8 cellular contexts compared by ENCODE assay signal in the genomic region with DNA sequence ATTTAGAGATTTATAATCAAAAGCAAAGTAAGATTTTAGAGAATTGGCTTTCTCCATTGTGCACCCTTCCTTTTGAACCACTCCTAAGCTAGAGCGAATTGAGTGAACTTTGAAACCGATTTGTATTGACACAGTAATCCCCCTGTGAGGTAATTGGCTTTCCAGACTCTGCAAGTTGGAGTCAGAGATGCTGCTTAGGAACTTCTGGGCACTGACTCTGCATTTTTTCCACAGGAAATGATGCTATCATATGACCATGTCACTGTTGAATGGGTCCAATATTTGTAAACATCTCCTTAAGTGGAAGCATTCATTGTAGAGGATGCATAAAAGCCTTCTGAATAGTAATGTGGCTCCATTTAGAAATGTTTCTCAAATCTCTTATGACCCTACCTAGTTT.
A peak's percentile ranks its signal among the peaks of the same experiment; 100 is the strongest.
DNase-seq lines count a peak whose midpoint lies in the region; FAIRE-seq and TF ChIP-seq lines count a peak whose summit lies in the region.

No MANE protein-coding gene starts in this region.

- no peak for FAIRE-seq in RCC 7860 (lab: Jason Lieb, UNC)
- no peak for FAIRE-seq in urothelium cell line (lab: Jason Lieb, UNC)

- H3K4me1 ChIP-seq in HAP-1, result no peaks in the 10 kb centered on the region

- no peaks in the 10 kb centered on the region for H3K9me3 ChIP-seq in HAP-1

- no peaks in the 10 kb centered on the region for H3K36me3 ChIP-seq in HAP-1 (replicated peaks)

- no peak overlapping the region for H3K4me3 ChIP-seq in HAP-1

- DNase-seq in NCI-H345 (lab: John Stamatoyannopoulos, UW) (peak; percentile 40), NCI-H345 treated with DMSO at 0.1 percent for 48 hours (lab: John Stamatoyannopoulos, UW; ENCODE audit: unreplicated experiment) (no peak), RCC 7860 (ENCODE audit: low spot score) (peak; percentile 55), glomerular endothelial cell (ENCODE audit: extremely low read depth, low read depth, low spot score) (peak; percentile 63), urothelium cell line (ENCODE audit: low spot score) (peak; percentile 25), HAP-1 (ENCODE audit: low spot score in 2 of 2) (no peak), GM13976 (ENCODE audit: low spot score) (no peak), retina (no peak)

- TF ChIP-seq CTCF in GM13976 (IDR thresholded peaks at IDR 0.05; ENCODE audit: borderline replicate concordance, control extremely low read depth, extremely low read depth, insufficient read depth, missing control alignments), result no peak

- in situ Hi-C loops in HAP-1 (cut with MboI; ENCODE audit: low sequenced_read_pairs), result no loop called here
- in situ Hi-C loops in GM13976 (cut with MboI; ENCODE audit: low sequenced_read_pairs, unreplicated experiment), result no loop called here

- no peaks in the 10 kb centered on the region for H3K27me3 ChIP-seq in HAP-1 (ENCODE audit: low read depth)

Comparison
In these comparisons a context has a peak if more than half of its experiments do, and no peak if none do; other contexts are left out.
1. DNase-seq: peak in NCI-H345 (single experiment), RCC 7860 (single experiment), glomerular endothelial cell (single experiment) and urothelium cell line (single experiment); none in NCI-H345 treated with DMSO at 0.1 percent for 48 hours (single experiment), HAP-1 (0 of 2), GM13976 (single experiment) and retina (single experiment).